In genomic region chr7:50068850-50069551, GRCh38 we compare ENCODE assay signal across 8 cellular contexts. TPM values are rescaled to one million over a fixed set of nuclear protein-coding genes. Genes with fewer than 3 reads are reported as not detected.
DNase-seq lines count a peak whose midpoint lies in the region; ATAC-seq and TF ChIP-seq lines count a peak whose summit lies in the region.

No MANE protein-coding gene starts in this region.

- TF ChIP-seq EP300 in transverse colon (IDR thresholded peaks at IDR 0.05; ENCODE audit: low read depth): no peak

- no peaks in the 10 kb centered on the region for H3K79me2 ChIP-seq in OCI-LY3 (ENCODE audit: low read length)

- H3K9ac ChIP-seq in OCI-LY3 (ENCODE audit: low read length): peak overlapping the region; percentile 69

- H3K36me3 ChIP-seq in A673 (ENCODE audit: insufficient read depth, low read length, poor library complexity, severe bottlenecking): no peaks in the 10 kb centered on the region
- H3K36me3 ChIP-seq in OCI-LY3 (replicated peaks; ENCODE audit: low read depth, low read length): peaks cover 26% of the 10 kb centered on the region
- no peaks in the 10 kb centered on the region for H3K36me3 ChIP-seq in transverse colon

- H3K4me1 ChIP-seq in A673 (ENCODE audit: insufficient read depth, low read length, poor library complexity, severe bottlenecking) (no peaks in the 10 kb centered on the region), OCI-LY3 (ENCODE audit: low read length) (peaks cover 26% of the 10 kb centered on the region), transverse colon (peaks cover 0 to 17% (median 10%) of the 10 kb centered on the region in 4 donors)

- DNase-seq in A673 (ENCODE audit: low spot score): no peak
- peak; percentile 14 for DNase-seq in cerebellar cortex (ENCODE audit: low spot score)
- DNase-seq in lower leg skin (ENCODE audit: low spot score in 2 of 2): peak in 1 of 2 donors; percentile 36
- peak; percentile 28 for DNase-seq in transverse colon
- no peak for DNase-seq in activated CD8-positive, alpha-beta memory T cell treated with anti-CD3 and anti-CD28 coated beads for 24 hours

- POLR2A ChIA-PET in A673 (lab: Charles Lee; ENCODE audit: low non-redundant PET): no interaction called here

- in situ Hi-C loops in transverse colon (cut with MboI; ENCODE audit: low pct_ligation_motif_present in 1 of 4, low pct_unique_long_range_greater_than_20kb in 1 of 4, low sequenced_read_pairs in 3 of 4): no loop called here

- H3K4me3 ChIP-seq in A673 (ENCODE audit: low read depth, low read length, poor library complexity, severe bottlenecking) (peak overlapping the region; percentile 33), OCI-LY3 (ENCODE audit: low read length) (peak overlapping the region; percentile 75), lower leg skin (ENCODE audit: low read depth, poor library complexity, severe bottlenecking) (peak overlapping the region; percentile 6), transverse colon (peak overlapping the region; percentile 5 to 65 (median 38))

- H3K9me3 ChIP-seq in A673 (ENCODE audit: low read depth, low read length, poor library complexity, severe bottlenecking) (peaks cover 3% of the 10 kb centered on the region), OCI-LY3 (ENCODE audit: insufficient read depth, low read length) (peaks cover 23% of the 10 kb centered on the region; the same call in 1 of the 2 replicates), transverse colon (no peaks in the 10 kb centered on the region)

- WGBS in lower leg skin, 2 donors: 0 to 2% methylated on average over 6 of the region's 6 CpGs
- whole genome bisulfite sequencing in transverse colon (ENCODE audit: low coverage in 1 of 2), 2 donors: 0 to 1% methylated on average over 4 to 6 of the region's 6 CpGs

- intact Hi-C loops in A673 (cut with micrococcal nuclease; ENCODE audit: unreplicated experiment) (no loop called here), lower leg skin (cut with DNase I; ENCODE audit: low total_unique reads) (no loop called here), transverse colon (cut with DNase I; ENCODE audit: low total_unique reads) (no loop called here)

- no TSS peak for BruUV-seq in A673 (replicated peaks; lab: Mats Ljungman, UMichigan)

- ATAC-seq in GM18520 (IDR thresholded peaks at IDR 0.05; ENCODE audit: unreplicated experiment) (peak; percentile 52), HG03066 (IDR thresholded peaks at IDR 0.05; ENCODE audit: low read depth, unreplicated experiment) (peak; percentile 51)

- H3K27ac ChIP-seq in A673 (ENCODE audit: low read depth, low read length, poor library complexity, severe bottlenecking) (no peak overlapping the region), OCI-LY3 (ENCODE audit: low read length) (peak overlapping the region; percentile 85), transverse colon (peak overlapping the region; percentile 45 to 76 (median 63))

- peak overlapping the region; percentile 88 for H3K4me2 ChIP-seq in OCI-LY3 (ENCODE audit: low read length)

- peak overlapping the region; percentile 92 for H2AFZ ChIP-seq in OCI-LY3 (ENCODE audit: low read depth, low read length)

- TF ChIP-seq CTCF in A673 (conservative IDR thresholded peaks at IDR 0.05; ENCODE audit: low read depth, low read length): no peak
- TF ChIP-seq CTCF in OCI-LY3 (IDR thresholded peaks at IDR 0.05; ENCODE audit: low read depth, low read length): no peak
- no peak for TF ChIP-seq CTCF in lower leg skin (IDR thresholded peaks at IDR 0.05)
- no peak for TF ChIP-seq CTCF in transverse colon (IDR thresholded peaks at IDR 0.05)

- H4K20me1 ChIP-seq in OCI-LY3 (ENCODE audit: insufficient read depth, low read length): no peaks in the 10 kb centered on the region

- TF ChIP-seq POLR2A in lower leg skin (IDR thresholded peaks at IDR 0.05) (no peak), transverse colon (IDR thresholded peaks at IDR 0.05) (no peak)

- H3K27me3 ChIP-seq in A673 (replicated peaks; ENCODE audit: insufficient read depth, low read depth, low read length, poor library complexity) (no peaks in the 10 kb centered on the region), OCI-LY3 (ENCODE audit: low read depth, low read length) (no peaks in the 10 kb centered on the region), transverse colon (no peaks in the 10 kb centered on the region)

- CTCF ChIA-PET in A673 (lab: Charles Lee): no interaction called here

RNA-seq across cellular contexts. Expression of gene ZPBP, which starts 24.0 kb away (rescaled TPM):
- total RNA-seq in A673 (2021): not detected in 2 replicates
- total RNA-seq in lower leg skin: under 1 TPM in 1 of 4 donors, not detected in 3; 0.23 TPM
- not detected for total RNA-seq in transverse colon

Comparison
In these comparisons a context has a peak if more than half of its experiments do, and no peak if none do; other contexts are left out.
1. DNase-seq: peak in cerebellar cortex (single experiment) and transverse colon (single experiment); none in A673 (single experiment) and activated CD8-positive, alpha-beta memory T cell treated with anti-CD3 and anti-CD28 coated beads for 24 hours (single experiment).
2. H3K4me3 ChIP-seq: peak in every context shown above with its lines; median percentile 75 in OCI-LY3; 38 in transverse colon; 33 in A673; 6 in lower leg skin.